Comparison of ENCODE assay signal across 8 cellular contexts in genomic region chr22:40178417-40179409, GRCh38. TPM values are rescaled to one million over a fixed set of nuclear protein-coding genes. Genes with fewer than 3 reads are reported as not detected.
A peak's percentile ranks its signal among the peaks of the same experiment; 100 is the strongest.
DNase-seq lines count a peak whose midpoint lies in the region; ATAC-seq and TF ChIP-seq lines count a peak whose summit lies in the region.

No MANE protein-coding gene starts in this region.

- H3K36me3 ChIP-seq in RWPE2 (ENCODE audit: low read depth): no peaks in the 10 kb centered on the region
- H3K36me3 ChIP-seq in skeletal muscle tissue (ENCODE audit: control insufficient read depth in 3 of 3, insufficient read depth in 3 of 3, low read length in 3 of 3): no peaks in the 10 kb centered on the region

- peak overlapping the region; percentile 84 to 98 (median 88) for H3K9ac ChIP-seq in skeletal muscle tissue (ENCODE audit: low read depth in 1 of 3, low read length in 3 of 3)

- DNase-seq in CD1c-positive myeloid dendritic cell (ENCODE audit: extremely low spot score) (peak; percentile 26), HL-60 (ENCODE audit: low read depth in 1 of 2, low spot score in 1 of 2) (peak in 1 of 2 experiments; percentile 59), RWPE2 (ENCODE audit: low spot score) (no peak), MCF 10A (ENCODE audit: unreplicated experiment) (peak; percentile 55), inferior parietal cortex (ENCODE audit: extremely low spot score) (peak; percentile 52)

- ATAC-seq in RWPE2 (ENCODE audit: low read depth) (peak; percentile 40; the same call in 2 of the 3 replicates), HG03095 (IDR thresholded peaks at IDR 0.05; ENCODE audit: unreplicated experiment) (no peak), HG02870 (IDR thresholded peaks at IDR 0.05; ENCODE audit: unreplicated experiment) (no peak)

- H3K4me3 Mint-ChIP-seq in MCF 10A (ENCODE audit: unreplicated experiment): peak overlapping the region; percentile 67

- no peaks in the 10 kb centered on the region for H3K9me3 Mint-ChIP-seq in MCF 10A (ENCODE audit: unreplicated experiment)

- no peaks in the 10 kb centered on the region for H3K27me3 Mint-ChIP-seq in MCF 10A (ENCODE audit: insufficient read depth, unreplicated experiment)

- H3K27me3 ChIP-seq in HL-60 (ENCODE audit: insufficient read depth, poor library complexity, severe bottlenecking) (no peaks in the 10 kb centered on the region), RWPE2 (ENCODE audit: insufficient read depth, poor library complexity, severe bottlenecking) (no peaks in the 10 kb centered on the region), skeletal muscle tissue (ENCODE audit: control insufficient read depth in 3 of 3, insufficient read depth in 3 of 3, low read length in 3 of 3) (no peaks in the 10 kb centered on the region)

- BruUV-seq in MCF 10A (replicated peaks; lab: Mats Ljungman, UMichigan): no TSS peak

- H3K4me1 ChIP-seq in RWPE2 (ENCODE audit: insufficient read depth, poor library complexity, severe bottlenecking) (peaks cover 38% of the 10 kb centered on the region), skeletal muscle tissue (ENCODE audit: control insufficient read depth in 3 of 3, insufficient read depth in 3 of 3, low read length in 3 of 3) (peaks cover 36 to 57% (median 46%) of the 10 kb centered on the region in 3 donors)

- peak overlapping the region; percentile 80 for H3K27ac Mint-ChIP-seq in MCF 10A (ENCODE audit: low read depth, unreplicated experiment)

- H3K4me3 ChIP-seq in HL-60 (replicated peaks; ENCODE audit: insufficient read depth, low read length): peak overlapping the region; percentile 46
- peak overlapping the region; percentile 52 for H3K4me3 ChIP-seq in RWPE2 (ENCODE audit: severe bottlenecking)
- peak overlapping the region; percentile 81 to 99 (median 82) for H3K4me3 ChIP-seq in skeletal muscle tissue (ENCODE audit: low read length in 3 of 3)

- no peaks in the 10 kb centered on the region for H3K9me3 ChIP-seq in RWPE2 (ENCODE audit: severe bottlenecking)
- no peaks in the 10 kb centered on the region for H3K9me3 ChIP-seq in skeletal muscle tissue (ENCODE audit: control insufficient read depth in 3 of 3, low read length in 3 of 3)

- peaks cover 42% of the 10 kb centered on the region for H3K4me1 Mint-ChIP-seq in MCF 10A (ENCODE audit: insufficient read depth, unreplicated experiment)

- POLR2A ChIA-PET in MCF 10A (lab: Yijun Ruan, JAX): interaction anchor here (0.6 to 6.4 kb wide), 35 partner anchors 10 to 1939 kb away, joined by 3 to 171 read pairs (median 5); partner anchors contain the start of genes ADSL, ATF4, MIEF1 and MRTFA

- TF ChIP-seq CTCF in HL-60 (IDR thresholded peaks at IDR 0.05; ENCODE audit: insufficient read depth, low read length) (no peak), RWPE2 (IDR thresholded peaks at IDR 0.05; ENCODE audit: poor library complexity, severe bottlenecking) (no peak), MCF 10A (IDR thresholded peaks at IDR 0.05; ENCODE audit: unreplicated experiment) (no peak)

- H3K27ac ChIP-seq in HL-60 (replicated peaks): peak overlapping the region; percentile 88
- H3K27ac ChIP-seq in RWPE2 (ENCODE audit: poor library complexity, severe bottlenecking): peak overlapping the region; percentile 65
- H3K27ac ChIP-seq in skeletal muscle tissue (ENCODE audit: low read depth, low read length): peak overlapping the region; percentile 79

- intact Hi-C loops in MCF 10A (cut with micrococcal nuclease): loop anchor here (2.0 to 5.0 kb wide), 5 partner anchors 59 to 646 kb away; partner anchors contain the start of genes ADSL and RPS19BP1

- CTCF ChIA-PET in MCF 10A (lab: Yijun Ruan, JAX): interaction anchor here (0.6 to 1.0 kb wide), 4 partner anchors 97 to 1205 kb away, joined by 3 to 4 read pairs (median 4); partner anchors contain the start of gene SLC25A17

- peaks cover 18% of the 10 kb centered on the region for H3K36me3 Mint-ChIP-seq in MCF 10A (ENCODE audit: insufficient read depth, unreplicated experiment)

RNA-seq across cellular contexts. Expression of gene TNRC6B, which starts 1.0 kb away (rescaled TPM):
- total RNA-seq in MCF 10A (2022) (27.1 and 39.3 TPM in 2 replicates), skeletal muscle tissue (28.2 TPM)
